Comparison of ENCODE assay signal across 8 cellular contexts in genomic region chr12:111405856-111406473, GRCh38. TPM values are rescaled to one million over a fixed set of nuclear protein-coding genes. Genes with fewer than 3 reads are reported as not detected.
DNase-seq lines count a peak whose midpoint lies in the region; ATAC-seq and TF ChIP-seq lines count a peak whose summit lies in the region.

Gene SH2B3 (plus strand): TSS chr12:111405923. CDS start chr12:111418146, 12,223 bp downstream.

- H3K9ac ChIP-seq in duodenal mucosa (ENCODE audit: low read depth in 1 of 2, low read length in 2 of 2), result peak within 1 kb of the TSS; percentile 79 to 82

- no peak for TF ChIP-seq CTCF in WERI-Rb-1 (IDR thresholded peaks at IDR 0.05; ENCODE audit: low read depth, low read length)
- no peak for TF ChIP-seq CTCF in thyroid gland (IDR thresholded peaks at IDR 0.05)

- intact Hi-C loops in thyroid gland (cut with DNase I), result no loop called here

- H3K4me1 ChIP-seq in duodenal mucosa (ENCODE audit: control insufficient read depth in 1 of 2, insufficient read depth in 2 of 2, low read length in 2 of 2) (peaks cover 40 to 67% of the 10 kb centered on the region in 2 donors), thyroid gland (peaks cover 27 to 55% of the 10 kb centered on the region in 2 donors)

- peak; percentile 13 for ATAC-seq in HG03280 (IDR thresholded peaks at IDR 0.05; ENCODE audit: unreplicated experiment)

- H3K27me3 ChIP-seq in WERI-Rb-1 (ENCODE audit: insufficient read depth, low read depth, severe bottlenecking) (no peaks in the 10 kb centered on the region), duodenal mucosa (ENCODE audit: control insufficient read depth in 1 of 2, insufficient read depth in 2 of 2, low read length in 2 of 2) (no peaks in the 10 kb centered on the region), thyroid gland (no peaks in the 10 kb centered on the region)

- H3K27ac ChIP-seq in WERI-Rb-1 (peak within 1 kb of the TSS; percentile 25; the same call in 1 of the 2 replicates), duodenal mucosa (ENCODE audit: low read depth, low read length) (peak within 1 kb of the TSS; percentile 88), thyroid gland (peak within 1 kb of the TSS; percentile 81 to 87 (median 83))

- no peaks in the 10 kb centered on the region for H3K9me3 ChIP-seq in WERI-Rb-1 (ENCODE audit: severe bottlenecking)
- H3K9me3 ChIP-seq in duodenal mucosa (ENCODE audit: control insufficient read depth in 1 of 2, low read length in 2 of 2), result no peaks in the 10 kb centered on the region
- H3K9me3 ChIP-seq in thyroid gland, result no peaks in the 10 kb centered on the region

- peak within 1 kb of the TSS; percentile 64 for H3K4me3 ChIP-seq in WERI-Rb-1 (ENCODE audit: low read depth, low read length)
- H3K4me3 ChIP-seq in duodenal mucosa (ENCODE audit: low read depth in 1 of 2, low read length in 2 of 2), result peak within 1 kb of the TSS; percentile 83 to 84
- H3K4me3 ChIP-seq in thyroid gland (replicated peaks in 1 of 3), result peak within 1 kb of the TSS; percentile 72 to 89 (median 88)

- peak in 1 of 2 donors; percentile 53 for TF ChIP-seq POLR2A in thyroid gland (IDR thresholded peaks at IDR 0.05)

- H3K36me3 ChIP-seq in WERI-Rb-1 (no peaks in the 10 kb centered on the region), duodenal mucosa (ENCODE audit: control insufficient read depth in 1 of 2, insufficient read depth in 2 of 2, low read length in 2 of 2) (no peaks in the 10 kb centered on the region), thyroid gland (no peaks in the 10 kb centered on the region)

- 2% methylated on average over 9 of the region's 80 CpGs; no CpG with 5 or more reads in 1 of the 2 donors for WGBS in thyroid gland, 2 donors

- DNase-seq in NCI-H748 (lab: John Stamatoyannopoulos, UW; ENCODE audit: unreplicated experiment) (peak; percentile 81), NCI-H748 treated with DMSO at 0.1 percent for 48 hours (lab: John Stamatoyannopoulos, UW) (no peak), WERI-Rb-1 (peak; percentile 46), mucosa of gallbladder (ENCODE audit: low spot score) (no peak), thyroid gland (no peak), amniotic stem cell (lab: John Stamatoyannopoulos, UW) (no peak)

RNA-seq across cellular contexts. Expression of gene SH2B3, which starts in this region (rescaled TPM):
- total RNA-seq in mucosa of gallbladder (21.8 TPM), thyroid gland (10 to 100 TPM; 14.1 to 36.5 (median 25.6) TPM)

Comparison
In these comparisons a context has a peak if more than half of its experiments do, and no peak if none do; other contexts are left out.
1. DNase-seq: peak in NCI-H748 (single experiment) and WERI-Rb-1 (single experiment); none in NCI-H748 treated with DMSO at 0.1 percent for 48 hours (single experiment), mucosa of gallbladder (single experiment), thyroid gland (0 of 2) and amniotic stem cell (single experiment).
2. H3K27ac ChIP-seq: peak in every context shown above with its lines; median percentile 88 in duodenal mucosa; 83 in thyroid gland; 25 in WERI-Rb-1.
3. Peak in every context shown above with its lines, with median percentiles within 50 percentile points of each other: H3K4me3 ChIP-seq.